1 cellular context compared by ENCODE assay signal in genomic region chr5:16857635-16858034, GRCh38.
TF ChIP-seq lines count a peak whose summit lies in the region.

No MANE protein-coding gene starts in this region.

TF ChIP-seq in GM23338, 12 proteins besides CTCF, POLR2A, EP300 and RAD21:
- no peak for TF ChIP-seq ZNF462 (CRISPR knock-in tag; IDR thresholded peaks at IDR 0.05)
- no peak for TF ChIP-seq EZH2 (IDR thresholded peaks at IDR 0.05; ENCODE audit: low read depth, unreplicated experiment)
- no peak for TF ChIP-seq REST (IDR thresholded peaks at IDR 0.05; ENCODE audit: unreplicated experiment)
- TF ChIP-seq ETS1 (IDR thresholded peaks at IDR 0.05), result no peak
- TF ChIP-seq POLR2AphosphoS5 (IDR thresholded peaks at IDR 0.05; ENCODE audit: low read depth), result no peak
- no peak for TF ChIP-seq EZH2phosphoT487 (IDR thresholded peaks at IDR 0.05; ENCODE audit: unreplicated experiment)
- no peak for TF ChIP-seq JUNB (IDR thresholded peaks at IDR 0.05; ENCODE audit: unreplicated experiment)
- no peak for TF ChIP-seq CREB1 (CRISPR knock-in tag; IDR thresholded peaks at IDR 0.05; ENCODE audit: low read depth)
- TF ChIP-seq STAT1 (IDR thresholded peaks at IDR 0.05; ENCODE audit: unreplicated experiment), result no peak
- no peak for TF ChIP-seq ZNF331 (CRISPR knock-in tag; IDR thresholded peaks at IDR 0.05; ENCODE audit: low read depth)
- no peak for TF ChIP-seq NANOG (IDR thresholded peaks at IDR 0.05; ENCODE audit: borderline replicate concordance)
- no peak for TF ChIP-seq ZNF114 (CRISPR knock-in tag; IDR thresholded peaks at IDR 0.05)
